In the genomic region with DNA sequence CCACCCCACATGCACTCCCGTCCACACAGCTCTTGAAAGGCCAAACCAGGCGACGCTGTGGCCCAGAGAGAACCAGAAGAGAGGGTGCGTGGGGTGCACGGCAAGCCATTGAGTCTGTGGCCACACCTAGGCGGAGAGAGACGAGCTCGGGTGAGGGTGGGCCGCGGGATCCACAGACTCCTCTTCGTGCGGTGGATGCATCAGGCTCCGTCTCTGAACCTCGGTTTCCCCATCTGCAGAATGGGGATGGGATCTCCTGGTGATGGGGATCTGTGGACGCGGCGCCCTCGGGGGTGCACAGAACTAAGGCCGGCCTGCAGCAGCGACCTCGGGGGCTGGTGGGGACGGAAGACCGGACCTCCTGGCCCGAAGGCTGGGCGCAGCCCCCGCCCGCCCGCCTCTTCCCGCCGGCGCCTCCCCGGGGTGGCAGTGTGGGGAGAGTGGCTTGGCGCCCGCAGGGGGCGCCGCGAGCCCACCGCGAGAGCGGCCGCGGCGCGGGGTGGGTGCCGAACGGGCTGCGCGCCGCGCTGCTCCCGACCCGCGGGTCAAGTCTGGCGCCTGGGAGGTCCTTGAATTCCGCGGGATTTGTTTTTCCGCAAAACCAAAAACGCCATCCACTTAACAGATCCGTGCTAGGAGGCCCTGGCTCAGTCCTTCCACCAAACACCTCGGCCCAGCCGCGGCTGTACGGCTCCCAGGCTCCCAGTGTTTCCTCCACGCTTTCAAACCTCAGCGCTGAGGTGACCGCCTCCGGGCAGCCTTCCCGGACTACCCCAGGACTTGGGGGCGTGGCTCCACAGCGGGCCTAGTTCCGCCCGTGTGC, we compare ENCODE assay signal across 8 cellular contexts. TPM values are rescaled to one million over a fixed set of nuclear protein-coding genes. Genes with fewer than 3 reads are reported as not detected.
DNase-seq lines count a peak whose midpoint lies in the region; ATAC-seq and TF ChIP-seq lines count a peak whose summit lies in the region.

No MANE protein-coding gene starts in this region.

- H3K27ac Mint-ChIP-seq in activated CD4-positive, alpha-beta T cell treated with anti-CD3 and anti-CD28 coated beads, Interleukin-2, amount 10 ng/mL, durations not matched to agents 24 days and 14 days, result peak overlapping the region; percentile 72
- peak overlapping the region; percentile 11 to 95 for H3K27ac Mint-ChIP-seq in stimulated activated naive CD8-positive, alpha-beta T cell treated with anti-CD3 and anti-CD28 coated beads, Interleukin-15, amount 100 ng/mL, for 72 hours

- H3K27me3 Mint-ChIP-seq in activated CD4-positive, alpha-beta T cell treated with anti-CD3 and anti-CD28 coated beads, Interleukin-2, amount 10 ng/mL, durations not matched to agents 24 days and 14 days, result peaks cover 30% of the 10 kb centered on the region
- H3K27me3 Mint-ChIP-seq in stimulated activated naive CD8-positive, alpha-beta T cell treated with anti-CD3 and anti-CD28 coated beads, Interleukin-15, amount 100 ng/mL, for 72 hours, result peaks cover 45% of the 10 kb centered on the region

- no peak overlapping the region for H3K27ac ChIP-seq in lung (ENCODE audit: low read depth in 1 of 2, low read length in 1 of 2)

- no peaks in the 10 kb centered on the region for H3K9me3 ChIP-seq in lung (ENCODE audit: control insufficient read depth in 2 of 2, insufficient read depth in 1 of 2, low read length in 1 of 2)

- H3K4me3 ChIP-seq in GM12875 (ENCODE audit: low read depth, low read length), result peak overlapping the region; percentile 35
- peak overlapping the region; percentile 36 for H3K4me3 ChIP-seq in NB4 (ENCODE audit: low read depth, low read length)
- H3K4me3 ChIP-seq in lung, result peak overlapping the region; percentile 35

- peak overlapping the region; percentile 81 for H3K4me3 Mint-ChIP-seq in activated CD4-positive, alpha-beta T cell treated with anti-CD3 and anti-CD28 coated beads, Interleukin-2, amount 10 ng/mL, durations not matched to agents 24 days and 14 days
- peak overlapping the region; percentile 82 to 86 for H3K4me3 Mint-ChIP-seq in stimulated activated naive CD8-positive, alpha-beta T cell treated with anti-CD3 and anti-CD28 coated beads, Interleukin-15, amount 100 ng/mL, for 72 hours

- 5 to 7% methylated on average over 72 of the region's 72 CpGs for WGBS in lung, 2 donors

- H3K36me3 Mint-ChIP-seq in activated CD4-positive, alpha-beta T cell treated with anti-CD3 and anti-CD28 coated beads, Interleukin-2, amount 10 ng/mL, durations not matched to agents 24 days and 14 days (ENCODE audit: low read depth), result no peaks in the 10 kb centered on the region

- TF ChIP-seq CTCF in GM12875 (IDR thresholded peaks at IDR 0.05; ENCODE audit: borderline replicate concordance, insufficient read depth, low read depth, low read length) (peak; percentile 76), NB4 (IDR thresholded peaks at IDR 0.05; ENCODE audit: low read depth, low read length) (peak; percentile 10), lung (IDR thresholded peaks at IDR 0.05; ENCODE audit: control extremely low read depth, extremely low read depth) (peak; percentile 33)

- intact Hi-C loops in activated CD4-positive, alpha-beta T cell treated with anti-CD3 and anti-CD28 coated beads, Interleukin-2, amount 10 ng/mL, durations not matched to agents 24 days and 14 days (cut with micrococcal nuclease), result loop anchor here (1.0 kb wide), 1 partner anchor 11 kb away; no protein-coding TSS in a partner anchor

- peaks cover 10% of the 10 kb centered on the region for H3K4me1 Mint-ChIP-seq in activated CD4-positive, alpha-beta T cell treated with anti-CD3 and anti-CD28 coated beads, Interleukin-2, amount 10 ng/mL, durations not matched to agents 24 days and 14 days
- H3K4me1 Mint-ChIP-seq in stimulated activated naive CD8-positive, alpha-beta T cell treated with anti-CD3 and anti-CD28 coated beads, Interleukin-15, amount 100 ng/mL, for 72 hours, result peaks cover 15% of the 10 kb centered on the region

- ATAC-seq in lung (ENCODE audit: insufficient read depth, low FRiP score) (peak; percentile 68), GM18520 (IDR thresholded peaks at IDR 0.05; ENCODE audit: unreplicated experiment) (no peak)
- peak; percentile 91 for ATAC-seq in stimulated activated naive CD8-positive, alpha-beta T cell treated with anti-CD3 and anti-CD28 coated beads, Interleukin-15, amount 100 ng/mL, for 72 hours

- DNase-seq in 8988T, result peak; percentile 65
- DNase-seq in NB4 (ENCODE audit: low read depth), result peak; percentile 62
- DNase-seq in activated CD4-positive, alpha-beta T cell treated with anti-CD3 and anti-CD28 coated beads, Interleukin-2, amount 10 ng/mL, durations not matched to agents 24 days and 14 days, result peak; percentile 79
- peak; percentile 3 for DNase-seq in effector CD8-positive, alpha-beta T cell (lab: John Stamatoyannopoulos, UW)
- peak; percentile 33 for DNase-seq in lung (ENCODE audit: low spot score)
- DNase-seq in stimulated activated naive CD8-positive, alpha-beta T cell treated with anti-CD3 and anti-CD28 coated beads, Interleukin-15, amount 100 ng/mL, for 72 hours, result peak; percentile 26 to 34

- TF ChIP-seq POLR2A in NB4 (IDR thresholded peaks at IDR 0.05; ENCODE audit: extremely low read depth, insufficient read length), result no peak

- peaks cover 0 to 8% of the 10 kb centered on the region in 2 donors for H3K4me1 ChIP-seq in lung (ENCODE audit: control insufficient read depth in 2 of 2, insufficient read depth in 2 of 2, low read length in 2 of 2)

- H3K27me3 ChIP-seq in lung (ENCODE audit: control insufficient read depth, insufficient read depth), result no peaks in the 10 kb centered on the region

- no peaks in the 10 kb centered on the region for H3K9me3 Mint-ChIP-seq in activated CD4-positive, alpha-beta T cell treated with anti-CD3 and anti-CD28 coated beads, Interleukin-2, amount 10 ng/mL, durations not matched to agents 24 days and 14 days
- no peaks in the 10 kb centered on the region for H3K9me3 Mint-ChIP-seq in stimulated activated naive CD8-positive, alpha-beta T cell treated with anti-CD3 and anti-CD28 coated beads, Interleukin-15, amount 100 ng/mL, for 72 hours

- H3K36me3 ChIP-seq in lung (ENCODE audit: control insufficient read depth in 2 of 2, insufficient read depth in 2 of 2, low read length in 2 of 2), result no peaks in the 10 kb centered on the region

RNA-seq across cellular contexts. Expression of a gene that starts 13.2 kb away (rescaled TPM):
- total RNA-seq in activated CD4-positive, alpha-beta T cell treated with anti-CD3 and anti-CD28 coated beads, Interleukin-2, amount 10 ng/mL, durations not matched to agents 24 days and 14 days, result 107 and 112 TPM in 2 replicates
- 100 to 1,000 TPM in 1 of 2 donors, 10 to 100 TPM in 1; 87.7 to 102 TPM for total RNA-seq in lung
- 10 to 100 TPM; 53.9 to 97.0 TPM for polyA plus RNA-seq in lung

Comparison
In these comparisons a context has a peak if more than half of its experiments do, and no peak if none do; other contexts are left out.
1. DNase-seq: peak in every context shown above with its lines; median percentile 79 in activated CD4-positive, alpha-beta T cell treated with anti-CD3 and anti-CD28 coated beads, Interleukin-2, amount 10 ng/mL, durations not matched to agents 24 days and 14 days; 65 in 8988T; 62 in NB4; 33 in lung; 30 in stimulated activated naive CD8-positive, alpha-beta T cell treated with anti-CD3 and anti-CD28 coated beads, Interleukin-15, amount 100 ng/mL, for 72 hours; 3 in effector CD8-positive, alpha-beta T cell.
2. CTCF ChIP-seq: peak in every context shown above with its lines; median percentile 76 in GM12875; 33 in lung; 10 in NB4.